Comparison of ENCODE assay signal across 8 cellular contexts in genomic region chr19:7925171-7925837, GRCh38. TPM values are rescaled to one million over a fixed set of nuclear protein-coding genes. Genes with fewer than 3 reads are reported as not detected.
DNase-seq lines count a peak whose midpoint lies in the region; ATAC-seq and TF ChIP-seq lines count a peak whose summit lies in the region.

No MANE protein-coding gene starts in this region.

- H3K79me2 ChIP-seq in ACC112 (ENCODE audit: control insufficient read depth, insufficient read depth, low read length, unreplicated experiment) (peaks cover 9% of the 10 kb centered on the region), GM23248 (ENCODE audit: insufficient read depth) (peaks cover 16% of the 10 kb centered on the region)

- in situ Hi-C loops in GM23248 (cut with MboI) = no loop called here

- no peaks in the 10 kb centered on the region for H3K27me3 ChIP-seq in ACC112 (ENCODE audit: insufficient read depth, low read length)
- H3K27me3 ChIP-seq in GM23248 (replicated peaks; ENCODE audit: insufficient read depth) = no peaks in the 10 kb centered on the region
- no peaks in the 10 kb centered on the region for H3K27me3 ChIP-seq in lower lobe of right lung (ENCODE audit: low read depth)

- H3K4me2 ChIP-seq in GM23248 (ENCODE audit: unreplicated experiment) = peak overlapping the region; percentile 45

- peaks cover 20% of the 10 kb centered on the region for H3F3A ChIP-seq in GM23248 (ENCODE audit: insufficient read depth)

- H3K9me3 Mint-ChIP-seq in chondrocyte (ENCODE audit: low read depth) = no peaks in the 10 kb centered on the region

- H3K27me3 Mint-ChIP-seq in chondrocyte (ENCODE audit: low read depth) = no peaks in the 10 kb centered on the region

- H3K9ac ChIP-seq in GM23248 = peak overlapping the region; percentile 20

- H3K9me3 ChIP-seq in GM23248 (ENCODE audit: low read depth) (no peaks in the 10 kb centered on the region), lower lobe of right lung (no peaks in the 10 kb centered on the region)

- H3K4me1 ChIP-seq in ACC112 (ENCODE audit: control insufficient read depth, insufficient read depth, low read length, unreplicated experiment) = peaks cover 28% of the 10 kb centered on the region
- peaks cover 34% of the 10 kb centered on the region for H3K4me1 ChIP-seq in GM23248 (ENCODE audit: insufficient read depth)
- H3K4me1 ChIP-seq in lower lobe of right lung = peaks cover 40% of the 10 kb centered on the region

- intact Hi-C loops in lower lobe of right lung (cut with DNase I) = no loop called here

- no peaks in the 10 kb centered on the region for H4K20me1 ChIP-seq in GM23248 (ENCODE audit: insufficient read depth)

- no peaks in the 10 kb centered on the region for H3K36me3 ChIP-seq in ACC112 (ENCODE audit: insufficient read depth, low read length)
- H3K36me3 ChIP-seq in GM23248 (ENCODE audit: low read depth) = peaks cover 1% of the 10 kb centered on the region; the same call in 1 of the 2 replicates
- peaks cover 16% of the 10 kb centered on the region for H3K36me3 ChIP-seq in lower lobe of right lung

- TF ChIP-seq CTCF in chondrocyte (IDR thresholded peaks at IDR 0.05) (peak; percentile 99), lower lobe of right lung (IDR thresholded peaks at IDR 0.05) (peak; percentile 83)

- H2AFZ ChIP-seq in ACC112 (ENCODE audit: low read length, unreplicated experiment) (no peak overlapping the region), GM23248 (peak overlapping the region; percentile 35)

- no peak for ATAC-seq in lower lobe of right lung

- H3K4me1 Mint-ChIP-seq in chondrocyte (ENCODE audit: low read depth) = peaks cover 52% of the 10 kb centered on the region

- H3K27ac ChIP-seq in ACC112 (ENCODE audit: low read depth, low read length) (no peak overlapping the region), GM23248 (no peak overlapping the region), lower lobe of right lung (no peak overlapping the region)

- no peaks in the 10 kb centered on the region for H3K9me2 ChIP-seq in GM23248 (ENCODE audit: insufficient read depth)

- H3K4me3 ChIP-seq in ACC112 (ENCODE audit: low read depth, low read length) (peak overlapping the region; percentile 74), GM23248 (peak overlapping the region; percentile 56), lower lobe of right lung (peak overlapping the region; percentile 51)

- no peaks in the 10 kb centered on the region for H3K36me3 Mint-ChIP-seq in chondrocyte (ENCODE audit: low read depth)

- whole genome bisulfite sequencing in GM23248 (ENCODE audit: low coverage in 1 of 2, low lambda C conversion rate in 2 of 2, missing lambda C conversion rate in 2 of 2), 2 experiments = 0 to 2% methylated on average over 40 to 45 of the region's 95 CpGs

- DNase-seq in GM23248 (peak; percentile 89), NCI-H460 (ENCODE audit: extremely low read depth, low read depth) (peak; percentile 63), chondrocyte (ENCODE audit: low spot score) (peak; percentile 90), lower lobe of right lung (peak; percentile 80), hippocampal formation (lab: John Stamatoyannopoulos, UW) (no peak)
- peak; percentile 60 to 74 for DNase-seq in activated CD4-positive, alpha-beta T cell treated with anti-CD3 and anti-CD28 coated beads for 24 hours (ENCODE audit: low read depth in 2 of 2)
- peak; percentile 62 for DNase-seq in stimulated activated CD8-positive, alpha-beta memory T cell treated with anti-CD3 and anti-CD28 coated beads, Interleukin-12 subunit alpha, Interleukin-12 subunit beta, amount 100 ng/mL, for 1 hour (ENCODE audit: low read depth)

- peak overlapping the region; percentile 75 for H3K4me3 Mint-ChIP-seq in chondrocyte (ENCODE audit: unreplicated experiment)

- H3K27ac Mint-ChIP-seq in chondrocyte (ENCODE audit: unreplicated experiment) = peak overlapping the region; percentile 89

RNA-seq across cellular contexts. Expression of gene CTXN1, which starts 0.6 kb away (rescaled TPM):
- total RNA-seq in GM23248 (2014; rRNA removed; shearing (Covaris generic)) = 3.5 and 9.0 TPM in 2 replicates
- 3.3 and 3.4 TPM in 2 replicates for polyA plus RNA-seq in GM23248 (2016; fragmentation: Nextera tagmentation; extraction: Ambion mirVana)
- total RNA-seq in NCI-H460 (2014; rRNA removed; shearing (Covaris generic)) = 1.4 and 1.7 TPM in 2 replicates
- polyA plus RNA-seq in NCI-H460 (2014; cell fraction: nucleus; rRNA removed) = 0.58 and 4.2 TPM in 2 replicates
- total RNA-seq in chondrocyte = 21.8 to 41.5 TPM (median 36.0 TPM) in 3 replicates
- 5.8 TPM for total RNA-seq in lower lobe of right lung

RNA-seq across cellular contexts. Expression of gene SNAPC2, which starts 5.2 kb away (rescaled TPM):
- total RNA-seq in GM23248 (2014; rRNA removed; shearing (Covaris generic)) = 20.5 and 33.7 TPM in 2 replicates
- 47.2 and 49.4 TPM in 2 replicates for polyA plus RNA-seq in GM23248 (2016; fragmentation: Nextera tagmentation; extraction: Ambion mirVana)
- total RNA-seq in NCI-H460 (2014; rRNA removed; shearing (Covaris generic)) = 21.3 and 27.4 TPM in 2 replicates
- polyA plus RNA-seq in NCI-H460 (2014; cell fraction: nucleus; rRNA removed) = 18.8 and 23.3 TPM in 2 replicates
- total RNA-seq in chondrocyte (17.1 to 27.9 TPM (median 26.4 TPM) in 3 replicates), lower lobe of right lung (17.6 TPM)

RNA-seq across cellular contexts. Expression of gene TGFBR3L, which starts 10.7 kb away (rescaled TPM):
- 9.0 TPM in 1 of 2 replicates, not detected in the other for total RNA-seq in GM23248 (2014; rRNA removed; shearing (Covaris generic))
- 24.3 and 30.6 TPM in 2 replicates for polyA plus RNA-seq in GM23248 (2016; fragmentation: Nextera tagmentation; extraction: Ambion mirVana)
- total RNA-seq in NCI-H460 (2014; rRNA removed; shearing (Covaris generic)) = 6.0 and 10.9 TPM in 2 replicates
- 13.9 and 53.8 TPM in 2 replicates for polyA plus RNA-seq in NCI-H460 (2014; cell fraction: nucleus; rRNA removed)
- 8.1 to 11.6 TPM (median 11.2 TPM) in 3 replicates for total RNA-seq in chondrocyte
- 2.1 TPM for total RNA-seq in lower lobe of right lung

RNA-seq across cellular contexts. Expression of gene TIMM44, which starts 18.2 kb away (rescaled TPM):
- 53.1 and 66.8 TPM in 2 replicates for total RNA-seq in GM23248 (2014; rRNA removed; shearing (Covaris generic))
- 25.8 and 28.6 TPM in 2 replicates for polyA plus RNA-seq in GM23248 (2016; fragmentation: Nextera tagmentation; extraction: Ambion mirVana)
- 127 and 135 TPM in 2 replicates for total RNA-seq in NCI-H460 (2014; rRNA removed; shearing (Covaris generic))
- 226 and 228 TPM in 2 replicates for polyA plus RNA-seq in NCI-H460 (2014; cell fraction: nucleus; rRNA removed)
- total RNA-seq in chondrocyte (47.1 to 75.4 TPM (median 68.0 TPM) in 3 replicates), lower lobe of right lung (45.2 TPM)

RNA-seq across cellular contexts. Expression of gene MAP2K7, which starts 21.6 kb away (rescaled TPM):
- 9.7 and 14.8 TPM in 2 replicates for total RNA-seq in GM23248 (2014; rRNA removed; shearing (Covaris generic))
- polyA plus RNA-seq in GM23248 (2016; fragmentation: Nextera tagmentation; extraction: Ambion mirVana) = 4.6 and 4.8 TPM in 2 replicates
- 13.6 and 15.7 TPM in 2 replicates for total RNA-seq in NCI-H460 (2014; rRNA removed; shearing (Covaris generic))
- polyA plus RNA-seq in NCI-H460 (2014; cell fraction: nucleus; rRNA removed) = 28.9 and 33.1 TPM in 2 replicates
- 24.4 to 27.5 TPM (median 25.7 TPM) in 3 replicates for total RNA-seq in chondrocyte
- total RNA-seq in lower lobe of right lung = 38.6 TPM

Comparison
In these comparisons a context has a peak if more than half of its experiments do, and no peak if none do; other contexts are left out.
1. DNase-seq: peak in GM23248 (single experiment), NCI-H460 (single experiment), activated CD4-positive, alpha-beta T cell treated with anti-CD3 and anti-CD28 coated beads for 24 hours (2 of 2), chondrocyte (single experiment), lower lobe of right lung (single experiment) and stimulated activated CD8-positive, alpha-beta memory T cell treated with anti-CD3 and anti-CD28 coated beads, Interleukin-12 subunit alpha, Interleukin-12 subunit beta, amount 100 ng/mL, for 1 hour (single experiment); none in hippocampal formation (0 of 2).
2. Peak in every context shown above with its lines, with median percentiles within 50 percentile points of each other: H3K4me3 ChIP-seq.